In genomic region chr1:116751626-116752025, GRCh38 we compare ENCODE assay signal across 1 cellular context.
TF ChIP-seq lines count a peak whose summit lies in the region.

No MANE protein-coding gene starts in this region.

TF ChIP-seq in GM23338, 12 proteins besides CTCF, POLR2A, EP300 and RAD21:
- TF ChIP-seq ZNF462 (CRISPR knock-in tag; IDR thresholded peaks at IDR 0.05) (no peak), EZH2phosphoT487 (IDR thresholded peaks at IDR 0.05; ENCODE audit: unreplicated experiment) (no peak), STAT1 (IDR thresholded peaks at IDR 0.05; ENCODE audit: unreplicated experiment) (no peak), ZNF331 (CRISPR knock-in tag; IDR thresholded peaks at IDR 0.05; ENCODE audit: low read depth) (no peak), EZH2 (IDR thresholded peaks at IDR 0.05; ENCODE audit: low read depth, unreplicated experiment) (no peak)
- TF ChIP-seq, protein P1, sequence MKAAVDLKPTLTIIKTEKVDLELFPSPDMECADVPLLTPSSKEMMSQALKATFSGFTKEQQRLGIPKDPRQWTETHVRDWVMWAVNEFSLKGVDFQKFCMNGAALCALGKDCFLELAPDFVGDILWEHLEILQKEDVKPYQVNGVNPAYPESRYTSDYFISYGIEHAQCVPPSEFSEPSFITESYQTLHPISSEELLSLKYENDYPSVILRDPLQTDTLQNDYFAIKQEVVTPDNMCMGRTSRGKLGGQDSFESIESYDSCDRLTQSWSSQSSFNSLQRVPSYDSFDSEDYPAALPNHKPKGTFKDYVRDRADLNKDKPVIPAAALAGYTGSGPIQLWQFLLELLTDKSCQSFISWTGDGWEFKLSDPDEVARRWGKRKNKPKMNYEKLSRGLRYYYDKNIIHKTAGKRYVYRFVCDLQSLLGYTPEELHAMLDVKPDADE (IDR thresholded peaks at IDR 0.05) = no peak
